ENCODE assay signal across 8 cellular contexts in genomic region chr9:99253772-99254431, GRCh38. TPM values are rescaled to one million over a fixed set of nuclear protein-coding genes. Genes with fewer than 3 reads are reported as not detected.
DNase-seq lines count a peak whose midpoint lies in the region; ATAC-seq and TF ChIP-seq lines count a peak whose summit lies in the region.

No MANE protein-coding gene starts in this region.

- peaks cover 46% of the 10 kb centered on the region for H3K4me1 Mint-ChIP-seq in stimulated activated effector memory CD8-positive, alpha-beta T cell treated with anti-CD3 and anti-CD28 coated beads, Interleukin-12 subunit alpha, Interleukin-12 subunit beta, amount 100 ng/mL, for 72 hours

- peak; percentile 57 for TF ChIP-seq POLR2A in GM19193 (IDR thresholded peaks at IDR 0.05; ENCODE audit: extremely low read depth, insufficient read depth, insufficient read length)

- H3K4me3 Mint-ChIP-seq in stimulated activated effector memory CD8-positive, alpha-beta T cell treated with anti-CD3 and anti-CD28 coated beads, Interleukin-12 subunit alpha, Interleukin-12 subunit beta, amount 100 ng/mL, for 72 hours: peak overlapping the region; percentile 62

- H3K27ac Mint-ChIP-seq in stimulated activated effector memory CD8-positive, alpha-beta T cell treated with anti-CD3 and anti-CD28 coated beads, Interleukin-12 subunit alpha, Interleukin-12 subunit beta, amount 100 ng/mL, for 72 hours: peak overlapping the region; percentile 97

- H3K36me3 Mint-ChIP-seq in stimulated activated effector memory CD8-positive, alpha-beta T cell treated with anti-CD3 and anti-CD28 coated beads, Interleukin-12 subunit alpha, Interleukin-12 subunit beta, amount 100 ng/mL, for 72 hours: peaks cover 23% of the 10 kb centered on the region

- DNase-seq in activated CD4-positive, alpha-beta T cell treated with anti-CD3 and anti-CD28 coated beads, Interleukin-2, amount 50 U/mL, for 24 hours (ENCODE audit: low read depth in 1 of 2, low spot score in 1 of 2): peak; percentile 59 to 89
- DNase-seq in head of caudate nucleus (peak in 38 of 42 donors; percentile 20 to 79 (median 46)), HT-29 (ENCODE audit: low spot score) (no peak), NCI-H1092 (lab: John Stamatoyannopoulos, UW) (no peak), Right ventricle myocardium inferior (ENCODE audit: missing footprints) (no peak)
- DNase-seq in stimulated activated effector memory CD8-positive, alpha-beta T cell treated with anti-CD3 and anti-CD28 coated beads, Interleukin-12 subunit alpha, Interleukin-12 subunit beta, amount 100 ng/mL, for 72 hours (ENCODE audit: low spot score in 2 of 2): peak; percentile 70 to 93

- intact Hi-C loops in head of caudate nucleus (cut with DNase I) (no loop called here), Right ventricle myocardium inferior (cut with DNase I) (no loop called here)

- ATAC-seq in HG03135 (IDR thresholded peaks at IDR 0.05; ENCODE audit: unreplicated experiment) (peak; percentile 86), Right ventricle myocardium inferior (no peak)
- ATAC-seq in stimulated activated effector memory CD8-positive, alpha-beta T cell treated with anti-CD3 and anti-CD28 coated beads, Interleukin-12 subunit alpha, Interleukin-12 subunit beta, amount 100 ng/mL, for 72 hours: peak; percentile 90

- H3K9me3 Mint-ChIP-seq in stimulated activated effector memory CD8-positive, alpha-beta T cell treated with anti-CD3 and anti-CD28 coated beads, Interleukin-12 subunit alpha, Interleukin-12 subunit beta, amount 100 ng/mL, for 72 hours: no peaks in the 10 kb centered on the region

RNA-seq across cellular contexts. Expression of gene SEC61B, which starts 31.8 kb away (rescaled TPM):
- 116 and 125 TPM in 2 replicates for total RNA-seq in HT-29 (2014; rRNA removed; shearing (Covaris generic))
- 49.6 TPM for total RNA-seq in Right ventricle myocardium inferior

RNA-seq across cellular contexts. Expression of gene ALG2, which starts 32.2 kb away (rescaled TPM):
- total RNA-seq in HT-29 (2014; rRNA removed; shearing (Covaris generic)): 41.3 and 43.0 TPM in 2 replicates
- total RNA-seq in Right ventricle myocardium inferior: 13.7 TPM

Comparison
In these comparisons a context has a peak if more than half of its experiments do, and no peak if none do; other contexts are left out.
1. DNase-seq: peak in activated CD4-positive, alpha-beta T cell treated with anti-CD3 and anti-CD28 coated beads, Interleukin-2, amount 50 U/mL, for 24 hours (2 of 2), head of caudate nucleus (38 of 42) and stimulated activated effector memory CD8-positive, alpha-beta T cell treated with anti-CD3 and anti-CD28 coated beads, Interleukin-12 subunit alpha, Interleukin-12 subunit beta, amount 100 ng/mL, for 72 hours (2 of 2); none in HT-29 (single experiment), NCI-H1092 (single experiment) and Right ventricle myocardium inferior (single experiment).